In genomic region chr17:74978240-74978639, GRCh38 we compare ENCODE assay signal across 34 cellular contexts. TPM values are rescaled to one million over a fixed set of nuclear protein-coding genes. Genes with fewer than 3 reads are reported as not detected.
"Had no signal": no experiment of that assay in that cellular context is flagged by ENCODE, and none has a peak within 500 bp of the region (broad histone marks: within the 10 kb centered on the region; RNA-seq: fewer than 3 reads in every experiment).

No MANE protein-coding gene starts in this region.

- H3K9me3 ChIP-seq: left lung, lower lobe of right lung, neutrophil, ovary, right atrium auricular region, right lobe of liver, suprapubic skin, thoracic aorta, tibial artery, upper lobe of right lung had no signal

- H3K4me3 Mint-ChIP-seq: naive thymus-derived CD4-positive, alpha-beta T cell; natural killer cell treated with Interleukin-12 subunit alpha and Interleukin-12 subunit beta and Interleukin-15 and Interleukin-18, amount 100 ng/mL, for 72 hours; stimulated activated naive CD8-positive, alpha-beta T cell treated with anti-CD3 and anti-CD28 coated beads, Interleukin-15, Interleukin-2, amounts not matched to agents 100 ng/mL and 50 ng/mL, for 24 hours had no signal

- H3K27me3 ChIP-seq: ovary, right atrium auricular region, right lobe of liver had no signal

- H3K27ac ChIP-seq: left lung, lower lobe of right lung, neutrophil, ovary, right atrium auricular region, right lobe of liver, skin epidermis, suprapubic skin, thoracic aorta, tibial artery, upper lobe of right lung had no signal

- DNase-seq: hypothalamus; immature natural killer cell; kidney; left colon; left lung; lower lobe of right lung; mammary epithelial cell; mesenchymal stem cell; naive thymus-derived CD4-positive, alpha-beta T cell; occipital lobe; ovary; right lobe of liver; stimulated activated CD4-positive, alpha-beta T cell treated with anti-CD3 and anti-CD28 coated beads, Interleukin-12 subunit alpha, Interleukin-12 subunit beta, amount 100 ng/mL, for 4 hours; stimulated activated CD4-positive, alpha-beta T cell treated with anti-CD3 and anti-CD28 coated beads, Interleukin-15, amount 100 ng/mL, for 24 hours; stimulated activated CD4-positive, alpha-beta T cell treated with anti-CD3 and anti-CD28 coated beads, Interleukin-2, amount 100 ng/mL, for 24 hours; stimulated activated CD4-positive, alpha-beta T cell treated with anti-CD3 and anti-CD28 coated beads, Interleukin-4, amount 100 ng/mL, for 1 hour; stimulated activated naive CD4-positive, alpha-beta T cell; tibial artery; trophoblast cell; upper lobe of right lung had no signal

- H3K36me3 Mint-ChIP-seq: immature natural killer cell; naive thymus-derived CD4-positive, alpha-beta T cell; natural killer cell treated with Interleukin-12 subunit alpha and Interleukin-12 subunit beta and Interleukin-15 and Interleukin-18, amount 100 ng/mL, for 72 hours had no signal

- H3K4me3 ChIP-seq: left lung, lower lobe of right lung, ovary, right atrium auricular region, right lobe of liver, skin epidermis, suprapubic skin, thoracic aorta, tibial artery, upper lobe of right lung had no signal

- H3K36me3 ChIP-seq: left lung, lower lobe of right lung, neutrophil, ovary, right atrium auricular region, right lobe of liver, suprapubic skin, thoracic aorta, tibial artery, upper lobe of right lung had no signal

- H3K27ac Mint-ChIP-seq: immature natural killer cell; natural killer cell treated with Interleukin-12 subunit alpha and Interleukin-12 subunit beta and Interleukin-15 and Interleukin-18, amount 100 ng/mL, for 72 hours; progenitor cell of endocrine pancreas; stimulated activated naive CD8-positive, alpha-beta T cell treated with anti-CD3 and anti-CD28 coated beads, Interleukin-15, Interleukin-2, amounts not matched to agents 100 ng/mL and 50 ng/mL, for 24 hours had no signal

- ATAC-seq: left colon; left lung; lower lobe of right lung; naive thymus-derived CD4-positive, alpha-beta T cell; natural killer cell treated with Interleukin-12 subunit alpha and Interleukin-12 subunit beta and Interleukin-15 and Interleukin-18, amount 100 ng/mL, for 72 hours; right lobe of liver; upper lobe of right lung had no signal

- H3K9me3 Mint-ChIP-seq: naive thymus-derived CD4-positive, alpha-beta T cell; natural killer cell treated with Interleukin-12 subunit alpha and Interleukin-12 subunit beta and Interleukin-15 and Interleukin-18, amount 100 ng/mL, for 72 hours; stimulated activated naive CD8-positive, alpha-beta T cell treated with anti-CD3 and anti-CD28 coated beads, Interleukin-15, Interleukin-2, amounts not matched to agents 100 ng/mL and 50 ng/mL, for 24 hours had no signal

RNA-seq across cellular contexts. Expression of gene CDR2L, which starts 9.2 kb away (rescaled TPM):
- polyA plus RNA-seq: immature natural killer cell; naive thymus-derived CD4-positive, alpha-beta T cell had no signal

RNA-seq across cellular contexts. Expression of gene OTOP3, which starts 42.5 kb away (rescaled TPM):
- total RNA-seq: kidney; left lung; liver; lower lobe of right lung; mammary epithelial cell; mucosa of gallbladder; naive thymus-derived CD4-positive, alpha-beta T cell; natural killer cell treated with Interleukin-12 subunit alpha and Interleukin-12 subunit beta and Interleukin-15 and Interleukin-18, amount 100 ng/mL, for 72 hours; occipital lobe; ovary; pulmonary artery endothelial cell; renal cortical epithelial cell; right atrium auricular region; right lobe of liver; subcutaneous adipose tissue; thoracic aorta; upper lobe of right lung had no signal
- polyA plus RNA-seq: immature natural killer cell; liver; mammary epithelial cell; naive thymus-derived CD4-positive, alpha-beta T cell; neural cell; ovary had no signal

RNA-seq across cellular contexts. Expression of gene OTOP2, which starts 54.2 kb away (rescaled TPM):
- total RNA-seq: kidney; left lung; liver; lower lobe of right lung; mucosa of gallbladder; naive thymus-derived CD4-positive, alpha-beta T cell; natural killer cell treated with Interleukin-12 subunit alpha and Interleukin-12 subunit beta and Interleukin-15 and Interleukin-18, amount 100 ng/mL, for 72 hours; occipital lobe; ovary; progenitor cell of endocrine pancreas; pulmonary artery endothelial cell; renal cortical epithelial cell; right atrium auricular region; right lobe of liver; thoracic aorta; upper lobe of right lung had no signal
- polyA plus RNA-seq: immature natural killer cell; liver; mammary epithelial cell; naive thymus-derived CD4-positive, alpha-beta T cell; neural cell; ovary had no signal
